In the genomic region with DNA sequence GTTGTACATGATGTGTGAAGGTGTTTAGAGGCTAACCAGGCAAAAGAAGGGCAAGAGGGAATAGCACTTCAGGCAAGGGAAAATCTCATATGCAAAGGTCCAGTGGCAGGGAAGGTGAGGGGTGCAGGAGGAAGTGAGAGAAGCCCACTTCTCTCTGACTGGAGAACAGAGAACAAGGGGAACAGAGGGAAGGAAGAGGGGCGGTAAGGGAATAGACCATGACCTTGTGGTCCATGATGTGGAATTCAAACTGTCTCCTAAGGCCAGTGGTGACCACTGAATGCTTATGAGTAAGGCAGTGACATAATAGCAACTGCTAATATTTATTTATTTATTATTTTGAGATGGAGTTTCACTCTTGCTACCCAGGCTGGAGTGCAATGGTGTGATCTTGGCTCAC, we compare ENCODE assay signal across 1 cellular context.
TF ChIP-seq lines count a peak whose summit lies in the region.

No MANE protein-coding gene starts in this region.

TF ChIP-seq in GM12878, 131 proteins besides CTCF, POLR2A, EP300 and RAD21 (continued from another document):
- TF ChIP-seq, protein P1, sequence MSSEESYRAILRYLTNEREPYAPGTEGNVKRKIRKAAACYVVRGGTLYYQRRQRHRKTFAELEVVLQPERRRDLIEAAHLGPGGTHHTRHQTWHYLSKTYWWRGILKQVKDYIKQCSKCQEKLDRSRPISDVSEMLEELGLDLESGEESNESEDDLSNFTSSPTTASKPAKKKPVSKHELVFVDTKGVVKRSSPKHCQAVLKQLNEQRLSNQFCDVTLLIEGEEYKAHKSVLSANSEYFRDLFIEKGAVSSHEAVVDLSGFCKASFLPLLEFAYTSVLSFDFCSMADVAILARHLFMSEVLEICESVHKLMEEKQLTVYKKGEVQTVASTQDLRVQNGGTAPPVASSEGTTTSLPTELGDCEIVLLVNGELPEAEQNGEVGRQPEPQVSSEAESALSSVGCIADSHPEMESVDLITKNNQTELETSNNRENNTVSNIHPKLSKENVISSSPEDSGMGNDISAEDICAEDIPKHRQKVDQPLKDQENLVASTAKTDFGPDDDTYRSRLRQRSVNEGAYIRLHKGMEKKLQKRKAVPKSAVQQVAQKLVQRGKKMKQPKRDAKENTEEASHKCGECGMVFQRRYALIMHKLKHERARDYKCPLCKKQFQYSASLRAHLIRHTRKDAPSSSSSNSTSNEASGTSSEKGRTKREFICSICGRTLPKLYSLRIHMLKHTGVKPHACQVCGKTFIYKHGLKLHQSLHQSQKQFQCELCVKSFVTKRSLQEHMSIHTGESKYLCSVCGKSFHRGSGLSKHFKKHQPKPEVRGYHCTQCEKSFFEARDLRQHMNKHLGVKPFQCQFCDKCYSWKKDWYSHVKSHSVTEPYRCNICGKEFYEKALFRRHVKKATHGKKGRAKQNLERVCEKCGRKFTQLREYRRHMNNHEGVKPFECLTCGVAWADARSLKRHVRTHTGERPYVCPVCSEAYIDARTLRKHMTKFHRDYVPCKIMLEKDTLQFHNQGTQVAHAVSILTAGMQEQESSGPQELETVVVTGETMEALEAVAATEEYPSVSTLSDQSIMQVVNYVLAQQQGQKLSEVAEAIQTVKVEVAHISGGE (CRISPR knock-in tag; IDR thresholded peaks at IDR 0.05), result no peak
- TF ChIP-seq, protein P2, sequence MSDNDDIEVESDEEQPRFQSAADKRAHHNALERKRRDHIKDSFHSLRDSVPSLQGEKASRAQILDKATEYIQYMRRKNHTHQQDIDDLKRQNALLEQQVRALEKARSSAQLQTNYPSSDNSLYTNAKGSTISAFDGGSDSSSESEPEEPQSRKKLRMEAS (IDR thresholded peaks at IDR 0.05; ENCODE audit: low read depth, low read length), result no peak
- TF ChIP-seq NFIC (IDR thresholded peaks at IDR 0.05; ENCODE audit: low read depth, low read length), result no peak
- TF ChIP-seq BRCA1 (IDR thresholded peaks at IDR 0.05; ENCODE audit: low read depth, low read length), result no peak
- peak; percentile 28; the same call in 1 of the 2 replicates for TF ChIP-seq IKZF1 (conservative IDR thresholded peaks at IDR 0.05)
- no peak for TF ChIP-seq TCF12 (IDR thresholded peaks at IDR 0.05; ENCODE audit: low read depth, low read length)
- peak; percentile 37; the same call in 1 of the 2 replicates for TF ChIP-seq SPI1 (IDR thresholded peaks at IDR 0.05; ENCODE audit: borderline replicate concordance, insufficient read depth, low read depth, low read length)
- no peak for TF ChIP-seq SREBF1 (IDR thresholded peaks at IDR 0.05; ENCODE audit: low read length)
- no peak for TF ChIP-seq EGR1 (IDR thresholded peaks at IDR 0.05; ENCODE audit: borderline replicate concordance in 1 of 2, low read depth in 2 of 2, low read length in 2 of 2)
- TF ChIP-seq EED (IDR thresholded peaks at IDR 0.05; ENCODE audit: low read depth), result peak; percentile 22; the same call in 1 of the 2 replicates
- no peak for TF ChIP-seq MXI1 (IDR thresholded peaks at IDR 0.05; ENCODE audit: low read depth, low read length)
- peak; percentile 51 to 56; a peak in 3 of 4 replicates for TF ChIP-seq IKZF2 (IDR thresholded peaks at IDR 0.05)
- TF ChIP-seq, protein P3, sequence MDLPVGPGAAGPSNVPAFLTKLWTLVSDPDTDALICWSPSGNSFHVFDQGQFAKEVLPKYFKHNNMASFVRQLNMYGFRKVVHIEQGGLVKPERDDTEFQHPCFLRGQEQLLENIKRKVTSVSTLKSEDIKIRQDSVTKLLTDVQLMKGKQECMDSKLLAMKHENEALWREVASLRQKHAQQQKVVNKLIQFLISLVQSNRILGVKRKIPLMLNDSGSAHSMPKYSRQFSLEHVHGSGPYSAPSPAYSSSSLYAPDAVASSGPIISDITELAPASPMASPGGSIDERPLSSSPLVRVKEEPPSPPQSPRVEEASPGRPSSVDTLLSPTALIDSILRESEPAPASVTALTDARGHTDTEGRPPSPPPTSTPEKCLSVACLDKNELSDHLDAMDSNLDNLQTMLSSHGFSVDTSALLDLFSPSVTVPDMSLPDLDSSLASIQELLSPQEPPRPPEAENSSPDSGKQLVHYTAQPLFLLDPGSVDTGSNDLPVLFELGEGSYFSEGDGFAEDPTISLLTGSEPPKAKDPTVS (IDR thresholded peaks at IDR 0.05; ENCODE audit: low read depth, low read length), result no peak
- TF ChIP-seq RB1 (IDR thresholded peaks at IDR 0.05; ENCODE audit: borderline replicate concordance), result no peak
